ENCODE assay signal across 1 cellular context in genomic region chr12:113231275-113232231, GRCh38.
A peak's percentile ranks its signal among the peaks of the same experiment; 100 is the strongest.
TF ChIP-seq lines count a peak whose summit lies in the region.

No MANE protein-coding gene starts in this region.

TF ChIP-seq in K562, 482 proteins besides CTCF, POLR2A, EP300 and RAD21 (continued from another document and continues in another):
- TF ChIP-seq ZBTB12 (CRISPR knock-in tag; IDR thresholded peaks at IDR 0.05), result 0 out of 2 replicates have a peak, but pooled peaks have one; percentile 2
- TF ChIP-seq ZNF589 (CRISPR knock-in tag; IDR thresholded peaks at IDR 0.05; ENCODE audit: low read depth), result peak; percentile 92
- TF ChIP-seq ZFPM2 (CRISPR knock-in tag; IDR thresholded peaks at IDR 0.05), result no peak
- peak; percentile 46; the same call in 1 of the 2 replicates for TF ChIP-seq PML (IDR thresholded peaks at IDR 0.05; ENCODE audit: low read length)
- peak; percentile 90 for TF ChIP-seq ESRRA (IDR thresholded peaks at IDR 0.05; ENCODE audit: borderline replicate concordance, low read depth)
- no peak for TF ChIP-seq ZNF785 (CRISPR knock-in tag; IDR thresholded peaks at IDR 0.05)
- 0 out of 2 replicates have a peak, but pooled peaks have one; percentile 11 for TF ChIP-seq ZBTB33 (CRISPR knock-in tag; IDR thresholded peaks at IDR 0.05)
- peak; percentile 35; the same call in 1 of the 2 replicates for TF ChIP-seq PKNOX1 (IDR thresholded peaks at IDR 0.05)
- peak; percentile 73 for TF ChIP-seq TEAD4 (IDR thresholded peaks at IDR 0.05; ENCODE audit: low read length)
- no peak for TF ChIP-seq TEAD4 (CRISPR knock-in tag; IDR thresholded peaks at IDR 0.05; ENCODE audit: borderline replicate concordance)
- TF ChIP-seq HNRNPK (IDR thresholded peaks at IDR 0.05; ENCODE audit: low read depth, low read length, poor library complexity, severe bottlenecking), result no peak
- TF ChIP-seq CREB3L1 (IDR thresholded peaks at IDR 0.05; ENCODE audit: borderline replicate concordance, low read depth), result no peak
- TF ChIP-seq ZNF280A (IDR thresholded peaks at IDR 0.05; ENCODE audit: low read depth, partially characterized antibody), result no peak
- peak; percentile 90 for TF ChIP-seq NR2C2 (CRISPR knock-in tag; IDR thresholded peaks at IDR 0.05)
- peak; percentile 96 for TF ChIP-seq NR2C2 (tag; IDR thresholded peaks at IDR 0.05)
- peak; percentile 57 for TF ChIP-seq FOS (IDR thresholded peaks at IDR 0.05; ENCODE audit: extremely low read depth, insufficient read length)
- TF ChIP-seq KDM5B (IDR thresholded peaks at IDR 0.05; ENCODE audit: insufficient replicate concordance, low read depth, low read length), result no peak
- TF ChIP-seq HDAC3 (IDR thresholded peaks at IDR 0.05; ENCODE audit: borderline replicate concordance, partially characterized antibody), result peak; percentile 59
- peak; percentile 11; the same call in 1 of the 2 replicates for TF ChIP-seq L3MBTL2 (IDR thresholded peaks at IDR 0.05)
- TF ChIP-seq TBL1XR1 (IDR thresholded peaks at IDR 0.05; ENCODE audit: low read length in 2 of 2), result peak in 1 of 2 experiments; percentile 53; a peak in 2 of 4 replicates
- peak; percentile 88 to 93 for TF ChIP-seq TRIM24 (IDR thresholded peaks at IDR 0.05)
- no peak for TF ChIP-seq THAP7 (CRISPR knock-in tag; IDR thresholded peaks at IDR 0.05)
- TF ChIP-seq GABPB1 (CRISPR knock-in tag; IDR thresholded peaks at IDR 0.05), result peak; percentile 47; the same call in 1 of the 2 replicates
- TF ChIP-seq NFIC (IDR thresholded peaks at IDR 0.05), result peak; percentile 60
- TF ChIP-seq CUX1 (CRISPR knock-in tag; IDR thresholded peaks at IDR 0.05), result 0 out of 2 replicates have a peak, but pooled peaks have one; percentile 66
- TF ChIP-seq CC2D1A (IDR thresholded peaks at IDR 0.05), result 0 out of 2 replicates have a peak, but pooled peaks have one; percentile 28
- TF ChIP-seq MEF2D (tag; conservative IDR thresholded peaks at IDR 0.05; ENCODE audit: low read depth), result peak; percentile 50; the same call in 1 of the 2 replicates
- peak; percentile 32; the same call in 1 of the 2 replicates for TF ChIP-seq FOXM1 (IDR thresholded peaks at IDR 0.05; ENCODE audit: low read depth)
- no peak for TF ChIP-seq FOXM1 (CRISPR knock-in tag; IDR thresholded peaks at IDR 0.05; ENCODE audit: low read depth)
- no peak for TF ChIP-seq TCF7 (IDR thresholded peaks at IDR 0.05; ENCODE audit: borderline replicate concordance)
- no peak for TF ChIP-seq ZNF398 (CRISPR knock-in tag; IDR thresholded peaks at IDR 0.05)
- 0 out of 2 replicates have a peak, but pooled peaks have one; percentile 47 for TF ChIP-seq NR2F6 (CRISPR knock-in tag; IDR thresholded peaks at IDR 0.05)
- TF ChIP-seq TAF15 (IDR thresholded peaks at IDR 0.05; ENCODE audit: low read depth, low read length), result no peak
- TF ChIP-seq MBD2 (IDR thresholded peaks at IDR 0.05; ENCODE audit: borderline replicate concordance, low read depth), result 0 out of 2 replicates have a peak, but pooled peaks have one; percentile 17
- TF ChIP-seq SIN3A (IDR thresholded peaks at IDR 0.05; ENCODE audit: borderline replicate concordance in 2 of 2, control insufficient read depth in 1 of 2, low read depth in 2 of 2, low read length in 2 of 2), result no peak
- no peak for TF ChIP-seq ZBTB2 (IDR thresholded peaks at IDR 0.05)
- TF ChIP-seq MTA1 (IDR thresholded peaks at IDR 0.05; ENCODE audit: borderline replicate concordance), result peak; percentile 22; the same call in 1 of the 2 replicates
- TF ChIP-seq CTBP1 (IDR thresholded peaks at IDR 0.05; ENCODE audit: borderline replicate concordance), result peak; percentile 82
- TF ChIP-seq MCM5 (IDR thresholded peaks at IDR 0.05; ENCODE audit: low read depth), result no peak
- TF ChIP-seq ZMIZ1 (IDR thresholded peaks at IDR 0.05; ENCODE audit: low read depth in 2 of 2, low read length in 2 of 2), result peak in 1 of 2 experiments; percentile 38; a peak in 1 of 4 replicates
